In genomic region chr14:58792421-58792820, GRCh38 we compare ENCODE assay signal across 18 cellular contexts.
A peak's percentile ranks its signal among the peaks of the same experiment; 100 is the strongest.
DNase-seq lines count a peak whose midpoint lies in the region; ATAC-seq and TF ChIP-seq lines count a peak whose summit lies in the region.
"Had no signal": no experiment of that assay in that cellular context is flagged by ENCODE, and none has a peak within 500 bp of the region (broad histone marks: within the 10 kb centered on the region; RNA-seq: fewer than 3 reads in every experiment).

No MANE protein-coding gene starts in this region.

- no peak overlapping the region for H3K4me3 Mint-ChIP-seq in osteocyte (ENCODE audit: unreplicated experiment)
- H3K4me3 Mint-ChIP-seq: CD4-positive, alpha-beta T cell; GM23338 had no signal

- peak overlapping the region; percentile 34 for H3K27ac Mint-ChIP-seq in osteocyte (ENCODE audit: unreplicated experiment)
- H3K27ac Mint-ChIP-seq: CD4-positive, alpha-beta T cell; GM23338 had no signal

- no peak overlapping the region for H3K27ac ChIP-seq in HEK293 (ENCODE audit: extremely low read depth, low read depth, low read length)
- H3K27ac ChIP-seq: BLaER1, SJSA1 had no signal

- peaks cover 21% of the 10 kb centered on the region for H3K27me3 Mint-ChIP-seq in osteocyte (ENCODE audit: unreplicated experiment)

- H3K4me3 ChIP-seq in HEK293 (ENCODE audit: low read depth, low read length): no peak overlapping the region
- H3K4me3 ChIP-seq in choroid plexus epithelial cell (ENCODE audit: low read depth, low read length): no peak overlapping the region
- H3K4me3 ChIP-seq: BLaER1, GM23338, HAP-1, SJSA1 had no signal

- no peaks in the 10 kb centered on the region for H3K36me3 ChIP-seq in HEK293 (ENCODE audit: control insufficient read depth in 2 of 2, insufficient read depth in 1 of 2, low read length in 2 of 2)
- H3K36me3 ChIP-seq: BLaER1, HAP-1, SJSA1 had no signal

- CTCF ChIA-PET in HEK293 (lab: Yijun Ruan, JAX): no interaction called here

- POLR2A ChIA-PET in HEK293 (lab: Yijun Ruan, JAX): no interaction called here

- TF ChIP-seq CTCF in HEK293 (tag by site-specific recombination; IDR thresholded peaks at IDR 0.05) (no peak), choroid plexus epithelial cell (conservative IDR thresholded peaks at IDR 0.05; ENCODE audit: low read depth, low read length) (no peak), osteocyte (IDR thresholded peaks at IDR 0.05) (no peak)

- H3K9me3 Mint-ChIP-seq in osteocyte (ENCODE audit: unreplicated experiment): no peaks in the 10 kb centered on the region
- H3K9me3 Mint-ChIP-seq: CD4-positive, alpha-beta T cell; GM23338 had no signal

- H3K36me3 Mint-ChIP-seq in osteocyte (ENCODE audit: unreplicated experiment): no peaks in the 10 kb centered on the region

- no peaks in the 10 kb centered on the region for H3K9me3 ChIP-seq in HEK293 (ENCODE audit: control insufficient read depth, insufficient read depth, low read depth, low read length)
- H3K9me3 ChIP-seq: HAP-1, SJSA1 had no signal

- DNase-seq in choroid plexus epithelial cell (ENCODE audit: low read depth) (peak; percentile 42), hepatic stellate cell (ENCODE audit: low spot score) (peak; percentile 32), osteocyte (ENCODE audit: extremely low spot score, unreplicated experiment) (no peak), COLO829 (ENCODE audit: low spot score) (no peak), 8988T (no peak)
- DNase-seq: CD4-positive, alpha-beta T cell; Karpas-422; NCI-H1417 treated with DMSO at 0.1 percent for 48 hours; NCI-H187; NCI-H446 treated with DMSO at 0.1 percent for 48 hours; NCI-H526 treated with DMSO at 0.1 percent for 48 hours; OCI-M1 had no signal

- ATAC-seq in GM18502 (IDR thresholded peaks at IDR 0.05; ENCODE audit: poor library complexity, unreplicated experiment): no peak
- ATAC-seq: GM23338 had no signal

- H3K4me1 Mint-ChIP-seq in osteocyte (ENCODE audit: unreplicated experiment): peaks cover 50% of the 10 kb centered on the region

- H3K4me1 ChIP-seq in HEK293 (ENCODE audit: control insufficient read depth, insufficient read depth, low read length): peaks cover 7% of the 10 kb centered on the region; the same call in 1 of the 2 replicates
- H3K4me1 ChIP-seq: SJSA1 had no signal

TF ChIP-seq in HEK293, 187 proteins besides CTCF, POLR2A, EP300 and RAD21:
- no peak for TF ChIP-seq ZNF585B (tag by site-specific recombination; IDR thresholded peaks at IDR 0.05)
- TF ChIP-seq, protein P1, sequence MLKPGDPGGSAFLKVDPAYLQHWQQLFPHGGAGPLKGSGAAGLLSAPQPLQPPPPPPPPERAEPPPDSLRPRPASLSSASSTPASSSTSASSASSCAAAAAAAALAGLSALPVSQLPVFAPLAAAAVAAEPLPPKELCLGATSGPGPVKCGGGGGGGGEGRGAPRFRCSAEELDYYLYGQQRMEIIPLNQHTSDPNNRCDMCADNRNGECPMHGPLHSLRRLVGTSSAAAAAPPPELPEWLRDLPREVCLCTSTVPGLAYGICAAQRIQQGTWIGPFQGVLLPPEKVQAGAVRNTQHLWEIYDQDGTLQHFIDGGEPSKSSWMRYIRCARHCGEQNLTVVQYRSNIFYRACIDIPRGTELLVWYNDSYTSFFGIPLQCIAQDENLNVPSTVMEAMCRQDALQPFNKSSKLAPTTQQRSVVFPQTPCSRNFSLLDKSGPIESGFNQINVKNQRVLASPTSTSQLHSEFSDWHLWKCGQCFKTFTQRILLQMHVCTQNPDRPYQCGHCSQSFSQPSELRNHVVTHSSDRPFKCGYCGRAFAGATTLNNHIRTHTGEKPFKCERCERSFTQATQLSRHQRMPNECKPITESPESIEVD (tag by site-specific recombination; IDR thresholded peaks at IDR 0.05): peak; percentile 36; the same call in 1 of the 2 replicates
- no peak for TF ChIP-seq ZNF621 (tag by site-specific recombination; IDR thresholded peaks at IDR 0.05)
- TF ChIP-seq ZNF341 (tag by site-specific recombination; IDR thresholded peaks at IDR 0.05; ENCODE audit: low read depth): no peak

Comparison
In these comparisons a context has a peak if more than half of its experiments do, and no peak if none do; other contexts are left out.
1. DNase-seq: peak in choroid plexus epithelial cell (single experiment) and hepatic stellate cell (single experiment); none in osteocyte (single experiment), COLO829 (single experiment) and 8988T (single experiment).